10 cellular contexts compared by ENCODE assay signal in the genomic region with DNA sequence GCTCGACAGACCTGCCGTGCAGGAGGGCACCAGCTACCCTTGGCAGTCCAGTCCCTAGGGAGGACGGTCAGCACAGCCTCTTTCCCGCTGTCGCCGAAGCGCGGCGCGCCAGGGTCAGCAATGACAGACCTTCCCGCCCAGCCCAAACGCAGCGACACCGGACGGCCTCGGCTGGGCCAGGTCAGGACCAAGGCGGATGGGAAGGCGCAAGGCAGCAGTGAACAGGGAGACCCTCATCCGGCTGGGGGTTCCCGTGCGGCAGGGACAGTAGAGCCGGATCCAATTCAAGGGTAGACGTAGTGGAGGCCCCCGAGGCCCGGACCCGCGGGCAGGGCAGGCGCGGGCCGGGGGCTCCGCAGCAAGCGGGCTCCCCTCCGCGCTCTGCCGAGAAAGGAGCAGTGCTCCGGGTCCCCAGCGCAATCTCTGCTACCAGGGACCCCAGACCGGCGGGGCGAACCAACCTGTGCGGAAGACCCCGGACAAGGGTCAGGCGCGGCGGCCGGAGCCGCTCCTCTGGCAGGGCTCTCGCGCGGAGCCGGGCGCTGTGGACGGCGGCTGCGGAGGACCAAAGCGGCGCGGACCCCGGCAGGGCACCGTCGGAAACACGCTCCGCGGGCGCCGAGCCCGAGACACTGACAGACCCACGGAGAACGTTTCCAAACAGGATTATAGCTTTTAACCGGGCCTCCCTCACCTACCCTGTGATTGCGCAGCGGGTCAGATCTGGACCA. TPM values are rescaled to one million over a fixed set of nuclear protein-coding genes. Genes with fewer than 3 reads are reported as not detected.
DNase-seq lines count a peak whose midpoint lies in the region; ATAC-seq and TF ChIP-seq lines count a peak whose summit lies in the region.
"Had no signal": no experiment of that assay in that cellular context is flagged by ENCODE, and none has a peak within 500 bp of the region (broad histone marks: within the 10 kb centered on the region; RNA-seq: fewer than 3 reads in every experiment).

A gene with protein sequence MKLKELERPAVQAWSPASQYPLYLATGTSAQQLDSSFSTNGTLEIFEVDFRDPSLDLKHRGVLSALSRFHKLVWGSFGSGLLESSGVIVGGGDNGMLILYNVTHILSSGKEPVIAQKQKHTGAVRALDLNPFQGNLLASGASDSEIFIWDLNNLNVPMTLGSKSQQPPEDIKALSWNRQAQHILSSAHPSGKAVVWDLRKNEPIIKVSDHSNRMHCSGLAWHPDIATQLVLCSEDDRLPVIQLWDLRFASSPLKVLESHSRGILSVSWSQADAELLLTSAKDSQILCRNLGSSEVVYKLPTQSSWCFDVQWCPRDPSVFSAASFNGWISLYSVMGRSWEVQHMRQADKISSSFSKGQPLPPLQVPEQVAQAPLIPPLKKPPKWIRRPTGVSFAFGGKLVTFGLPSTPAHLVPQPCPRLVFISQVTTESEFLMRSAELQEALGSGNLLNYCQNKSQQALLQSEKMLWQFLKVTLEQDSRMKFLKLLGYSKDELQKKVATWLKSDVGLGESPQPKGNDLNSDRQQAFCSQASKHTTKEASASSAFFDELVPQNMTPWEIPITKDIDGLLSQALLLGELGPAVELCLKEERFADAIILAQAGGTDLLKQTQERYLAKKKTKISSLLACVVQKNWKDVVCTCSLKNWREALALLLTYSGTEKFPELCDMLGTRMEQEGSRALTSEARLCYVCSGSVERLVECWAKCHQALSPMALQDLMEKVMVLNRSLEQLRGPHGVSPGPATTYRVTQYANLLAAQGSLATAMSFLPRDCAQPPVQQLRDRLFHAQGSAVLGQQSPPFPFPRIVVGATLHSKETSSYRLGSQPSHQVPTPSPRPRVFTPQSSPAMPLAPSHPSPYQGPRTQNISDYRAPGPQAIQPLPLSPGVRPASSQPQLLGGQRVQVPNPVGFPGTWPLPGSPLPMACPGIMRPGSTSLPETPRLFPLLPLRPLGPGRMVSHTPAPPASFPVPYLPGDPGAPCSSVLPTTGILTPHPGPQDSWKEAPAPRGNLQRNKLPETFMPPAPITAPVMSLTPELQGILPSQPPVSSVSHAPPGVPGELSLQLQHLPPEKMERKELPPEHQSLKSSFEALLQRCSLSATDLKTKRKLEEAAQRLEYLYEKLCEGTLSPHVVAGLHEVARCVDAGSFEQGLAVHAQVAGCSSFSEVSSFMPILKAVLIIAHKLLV (minus strand): TSS at position 541 of the 731 bp plus-strand sequence. CDS start 2,909 bp downstream, outside the sequence.

- H3K4me3 ChIP-seq in stomach = peak within 1 kb of the TSS; percentile 50 to 59 (median 55)
- H3K4me3 ChIP-seq: BLaER1 treated with 17β-estradiol and CSF1 and Interleukin-3, amounts not matched to agents 10 nM and 100 nM; SJSA1 had no signal

- H3K27me3 ChIP-seq in stomach = peaks cover 0 to 9% (median 9%) of the 10 kb centered on the region in 3 donors
- H3K27me3 ChIP-seq: BLaER1 treated with 17β-estradiol and CSF1 and Interleukin-3, amounts not matched to agents 10 nM and 100 nM; SJSA1 had no signal

- no peak for TF ChIP-seq CTCF in stomach (IDR thresholded peaks at IDR 0.05)

- intact Hi-C loops in T-helper 1 cell treated with Interleukin-12 subunit alpha and Interleukin-12 subunit beta and Interleukin-4 antibody, amounts not matched to agents 30 ng/mL and 1 ng/mL, for 36 hours (cut with micrococcal nuclease) = no loop called here
- intact Hi-C loops in stomach (cut with DNase I; ENCODE audit: low total_unique reads) = loop anchor here (10.0 kb wide), 1 partner anchor 85 kb away; no protein-coding TSS in a partner anchor

- no peaks in the 10 kb centered on the region for H3K9me3 ChIP-seq in stomach
- H3K9me3 ChIP-seq: BLaER1 treated with 17β-estradiol and CSF1 and Interleukin-3, amounts not matched to agents 10 nM and 100 nM; SJSA1 had no signal

- H3K4me1 ChIP-seq in stomach = peaks cover 13 to 21% (median 16%) of the 10 kb centered on the region in 4 donors
- H3K4me1 ChIP-seq: BLaER1 treated with 17β-estradiol and CSF1 and Interleukin-3, amounts not matched to agents 10 nM and 100 nM; SJSA1 had no signal

- TF ChIP-seq EP300 in stomach (IDR thresholded peaks at IDR 0.05) = no peak

- DNase-seq in T-helper 1 cell (no peak), caudate nucleus (lab: John Stamatoyannopoulos, UW) (peak in 41 of 61 donors; percentile 2 to 59 (median 20)), left lobe of liver (ENCODE audit: low spot score) (peak; percentile 72), stomach (peak; percentile 46), NCI-H2196 (lab: John Stamatoyannopoulos, UW; ENCODE audit: unreplicated experiment) (no peak), DMS153 treated with DMSO at 0.1 percent for 48 hours (lab: John Stamatoyannopoulos, UW; ENCODE audit: unreplicated experiment) (no peak)
- no peak for DNase-seq in NK-92 treated with Interleukin-12 subunit alpha and Interleukin-12 subunit beta, amount 100 ng/mL, for 24 hours (lab: John Stamatoyannopoulos, UW)

- peak; percentile 85 for ATAC-seq in left lobe of liver

- peaks cover 17 to 41% (median 36%) of the 10 kb centered on the region in 4 donors for H3K36me3 ChIP-seq in stomach

- H3K27ac ChIP-seq in caudate nucleus (ENCODE audit: low read depth, low read length) (no peak within 1 kb of the TSS), stomach (peak within 1 kb of the TSS in 2 of 5 donors; percentile 0 to 62)
- H3K27ac ChIP-seq: BLaER1 treated with 17β-estradiol and CSF1 and Interleukin-3, amounts not matched to agents 10 nM and 100 nM; SJSA1 had no signal

- 9 to 19% (median 11%) methylated on average over 29 to 72 of the region's 72 CpGs for WGBS in stomach, 5 donors

- no peak for TF ChIP-seq POLR2A in stomach (IDR thresholded peaks at IDR 0.05)

RNA-seq across cellular contexts. Expression of the gene that starts here (rescaled TPM):
- 260 and 267 TPM in 2 replicates for total RNA-seq in T-helper 1 cell treated with Interleukin-12 subunit alpha and Interleukin-12 subunit beta and Interleukin-4 antibody, amounts not matched to agents 30 ng/mL and 1 ng/mL, for 36 hours
- total RNA-seq in left lobe of liver (6.7 TPM), stomach (10 to 100 TPM in 3 of 5 donors, 1 to 10 TPM in 2; 6.2 to 47.4 (median 25.4) TPM)
- polyA plus RNA-seq in stomach = 1 to 10 TPM in 2 of 3 donors, under 1 TPM in 1; 0.68 to 8.3 (median 1.4) TPM

Comparison
In these comparisons a context has a peak if more than half of its experiments do, and no peak if none do; other contexts are left out.
1. DNase-seq: peak in caudate nucleus (41 of 61), left lobe of liver (single experiment) and stomach (single experiment); none in T-helper 1 cell (0 of 5), NK-92 treated with Interleukin-12 subunit alpha and Interleukin-12 subunit beta, amount 100 ng/mL, for 24 hours (single experiment), NCI-H2196 (single experiment) and DMS153 treated with DMSO at 0.1 percent for 48 hours (single experiment).